15 cellular contexts compared by ENCODE assay signal in genomic region chr4:76458829-76459228, GRCh38. TPM values are rescaled to one million over a fixed set of nuclear protein-coding genes. Genes with fewer than 3 reads are reported as not detected.
A peak's percentile ranks its signal among the peaks of the same experiment; 100 is the strongest.
DNase-seq lines count a peak whose midpoint lies in the region; ATAC-seq, FAIRE-seq and TF ChIP-seq lines count a peak whose summit lies in the region.
"Had no signal": no experiment of that assay in that cellular context is flagged by ENCODE, and none has a peak within 500 bp of the region (broad histone marks: within the 10 kb centered on the region; RNA-seq: fewer than 3 reads in every experiment).

No MANE protein-coding gene starts in this region.

- peaks cover 10% of the 10 kb centered on the region for H3K36me3 Mint-ChIP-seq in neural crest cell (ENCODE audit: low read depth)
- H3K36me3 Mint-ChIP-seq: activated naive CD4-positive, alpha-beta T cell treated with anti-CD3 and anti-CD28 coated beads, Interleukin-2, amount 10 ng/mL, durations not matched to agents 7 days and 5 days had no signal

- no peak for FAIRE-seq in GM12891 (lab: Jason Lieb, UNC)
- FAIRE-seq: frontal cortex had no signal

- no peak for TF ChIP-seq CTCF in PC-9 (conservative IDR thresholded peaks at IDR 0.05)
- TF ChIP-seq CTCF in foreskin keratinocyte (conservative IDR thresholded peaks at IDR 0.05) = no peak
- TF ChIP-seq CTCF in neural crest cell (conservative IDR thresholded peaks at IDR 0.05) = no peak

- TSS peak; percentile 82 for BruUV-seq in PC-9 (replicated peaks; lab: Mats Ljungman, UMichigan)

- CTCF ChIA-PET in PC-9 (lab: Charles Lee) = no interaction called here

- H3K4me3 Mint-ChIP-seq in neural crest cell = peak overlapping the region; percentile 73
- H3K4me3 Mint-ChIP-seq: activated naive CD4-positive, alpha-beta T cell treated with anti-CD3 and anti-CD28 coated beads, Interleukin-2, amount 10 ng/mL, durations not matched to agents 7 days and 5 days; dendritic cell treated with granulocyte-macrophage colony-stimulating factor and Interleukin-4, amounts not matched to agents 40 ng/mL and 50 ng/mL, for 4 days; stimulated activated naive CD8-positive, alpha-beta T cell treated with anti-CD3 and anti-CD28 coated beads, Interleukin-15, Interleukin-2, amounts not matched to agents 100 ng/mL and 50 ng/mL, for 24 hours had no signal

- H3K9me3 ChIP-seq in PC-9 (ENCODE audit: insufficient read depth, low read depth) = no peaks in the 10 kb centered on the region
- H3K9me3 ChIP-seq: MG63 had no signal

- intact Hi-C loops in PC-9 (cut with micrococcal nuclease; ENCODE audit: unreplicated experiment) = no loop called here

- POLR2A ChIA-PET in PC-9 (lab: Charles Lee; ENCODE audit: unreplicated experiment) = interaction anchor here (0.7 kb wide), 2 partner anchors 18 to 61 kb away, joined by 3 to 7 read pairs; no protein-coding TSS in a partner anchor

- H3K9me2 ChIP-seq in PC-9 (ENCODE audit: insufficient read depth) = no peaks in the 10 kb centered on the region

- H3K4me1 Mint-ChIP-seq in neural crest cell = peaks cover 56% of the 10 kb centered on the region
- H3K4me1 Mint-ChIP-seq: activated naive CD4-positive, alpha-beta T cell treated with anti-CD3 and anti-CD28 coated beads, Interleukin-2, amount 10 ng/mL, durations not matched to agents 7 days and 5 days had no signal

- 0 out of 2 replicates have a peak, but pooled peaks cover 3% of the 10 kb centered on the region for H3K4me1 ChIP-seq in PC-9 (replicated peaks; ENCODE audit: insufficient read depth)
- peaks cover 22% of the 10 kb centered on the region for H3K4me1 ChIP-seq in foreskin keratinocyte
- H3K4me1 ChIP-seq: BLaER1 had no signal

- ATAC-seq in foreskin keratinocyte (no peak), GM18861 (IDR thresholded peaks at IDR 0.05; ENCODE audit: unreplicated experiment) (no peak)

- H2AFZ ChIP-seq in PC-9 = 0 out of 2 replicates have a peak overlapping the region, but pooled peaks have one; percentile 65

- peak; percentile 31 for DNase-seq in AG20443 (ENCODE audit: low spot score)
- peak in 1 of 2 experiments; percentile 30 for DNase-seq in PC-9
- DNase-seq in foreskin keratinocyte = peak in 1 of 2 donors; percentile 15
- DNase-seq in neural crest cell (ENCODE audit: low read depth, low spot score) = peak; percentile 22
- no peak for DNase-seq in activated CD4-positive, alpha-beta T cell treated with anti-CD3 and anti-CD28 coated beads, Interleukin-2, amount 50 U/mL, for 1 hour
- DNase-seq in OCI-M1 (lab: John Stamatoyannopoulos, UW) = no peak
- no peak for DNase-seq in GM12891 (ENCODE audit: insufficient read length, low spot score)
- DNase-seq: activated naive CD4-positive, alpha-beta T cell treated with anti-CD3 and anti-CD28 coated beads, Interleukin-2, amount 10 ng/mL, durations not matched to agents 7 days and 5 days; MG63; NCI-H446 treated with DMSO at 0.1 percent for 48 hours had no signal

- no peaks in the 10 kb centered on the region for H4K20me1 ChIP-seq in PC-9 (ENCODE audit: insufficient read depth)
- H4K20me1 ChIP-seq: BLaER1 had no signal

- TF ChIP-seq POLR2A in GM12891 (IDR thresholded peaks at IDR 0.05; ENCODE audit: low read depth, low read length) = no peak

- H3K27me3 Mint-ChIP-seq in neural crest cell (ENCODE audit: low read depth) = no peaks in the 10 kb centered on the region
- H3K27me3 Mint-ChIP-seq: activated naive CD4-positive, alpha-beta T cell treated with anti-CD3 and anti-CD28 coated beads, Interleukin-2, amount 10 ng/mL, durations not matched to agents 7 days and 5 days; dendritic cell treated with granulocyte-macrophage colony-stimulating factor and Interleukin-4, amounts not matched to agents 40 ng/mL and 50 ng/mL, for 4 days had no signal

- no peaks in the 10 kb centered on the region for H3K36me3 ChIP-seq in PC-9 (ENCODE audit: low read depth)
- H3K36me3 ChIP-seq: BLaER1, MG63 had no signal

- no peaks in the 10 kb centered on the region for H3K79me2 ChIP-seq in PC-9 (ENCODE audit: low read depth)

- H3K27me3 ChIP-seq in PC-9 (ENCODE audit: insufficient read depth, low read depth) (no peaks in the 10 kb centered on the region), foreskin keratinocyte (no peaks in the 10 kb centered on the region)
- H3K27me3 ChIP-seq: BLaER1, MG63 had no signal

- H3K9me3 Mint-ChIP-seq in neural crest cell = peaks cover 7% of the 10 kb centered on the region

- H3K27ac Mint-ChIP-seq in neural crest cell (ENCODE audit: unreplicated experiment) = peak overlapping the region; percentile 100
- H3K27ac Mint-ChIP-seq: activated naive CD4-positive, alpha-beta T cell treated with anti-CD3 and anti-CD28 coated beads, Interleukin-2, amount 10 ng/mL, durations not matched to agents 7 days and 5 days; dendritic cell treated with granulocyte-macrophage colony-stimulating factor and Interleukin-4, amounts not matched to agents 40 ng/mL and 50 ng/mL, for 4 days; stimulated activated naive CD8-positive, alpha-beta T cell treated with anti-CD3 and anti-CD28 coated beads, Interleukin-15, Interleukin-2, amounts not matched to agents 100 ng/mL and 50 ng/mL, for 24 hours had no signal

- H3F3A ChIP-seq in PC-9 (ENCODE audit: insufficient read depth, low read depth) = no peaks in the 10 kb centered on the region

- H3K4me2 ChIP-seq in PC-9 = 0 out of 2 replicates have a peak overlapping the region, but pooled peaks have one; percentile 13
- H3K4me2 ChIP-seq: BLaER1 had no signal

- H3K4me3 ChIP-seq in PC-9 = no peak overlapping the region
- H3K4me3 ChIP-seq: BLaER1, MG63 had no signal

- H3K27ac ChIP-seq in PC-9 (peak overlapping the region; percentile 77), foreskin keratinocyte (peak overlapping the region; percentile 68)
- H3K27ac ChIP-seq: BLaER1 had no signal

TF ChIP-seq in GM12891, 5 proteins besides CTCF, POLR2A, EP300 and RAD21:
- TF ChIP-seq PAX5 (IDR thresholded peaks at IDR 0.05; ENCODE audit: insufficient read depth, low read length, severe bottlenecking) (no peak), SPI1 (IDR thresholded peaks at IDR 0.05; ENCODE audit: low read depth, low read length) (no peak), POU2F2 (IDR thresholded peaks at IDR 0.05; ENCODE audit: low read depth, low read length) (no peak), POLR2AphosphoS5 (IDR thresholded peaks at IDR 0.05; ENCODE audit: low read depth, low read length) (no peak), TAF1 (IDR thresholded peaks at IDR 0.05; ENCODE audit: low read depth, low read length) (no peak)

RNA-seq across cellular contexts. Expression of gene SHROOM3, which starts 23.8 kb away (rescaled TPM):
- total RNA-seq in PC-9 (2021) (44.3 and 50.7 TPM in 2 replicates), foreskin keratinocyte (18.3 and 22.8 TPM in 2 replicates), neural crest cell (36.4 and 40.1 TPM in 2 replicates)
- polyA plus RNA-seq in foreskin keratinocyte = 3.0 and 3.1 TPM in 2 replicates
- polyA plus RNA-seq in GM12891 (2012; ENCODE audit: low read depth, missing spikeins) = 0.04 TPM

RNA-seq across cellular contexts. Expression of gene CCDC158, which starts 37.9 kb away (rescaled TPM):
- total RNA-seq in PC-9 (2021) (not detected in 2 replicates), foreskin keratinocyte (not detected in 2 replicates), neural crest cell (not detected in 2 replicates)
- polyA plus RNA-seq in foreskin keratinocyte = not detected in 2 replicates
- polyA plus RNA-seq in GM12891 (2012; ENCODE audit: low read depth, missing spikeins) = not detected

Comparison
In these comparisons a context has a peak if more than half of its experiments do, and no peak if none do; other contexts are left out.
1. DNase-seq: peak in AG20443 (single experiment) and neural crest cell (single experiment); none in activated CD4-positive, alpha-beta T cell treated with anti-CD3 and anti-CD28 coated beads, Interleukin-2, amount 50 U/mL, for 1 hour (single experiment), OCI-M1 (single experiment) and GM12891 (single experiment).